Comparison of ENCODE assay signal across 26 cellular contexts in the genomic region with DNA sequence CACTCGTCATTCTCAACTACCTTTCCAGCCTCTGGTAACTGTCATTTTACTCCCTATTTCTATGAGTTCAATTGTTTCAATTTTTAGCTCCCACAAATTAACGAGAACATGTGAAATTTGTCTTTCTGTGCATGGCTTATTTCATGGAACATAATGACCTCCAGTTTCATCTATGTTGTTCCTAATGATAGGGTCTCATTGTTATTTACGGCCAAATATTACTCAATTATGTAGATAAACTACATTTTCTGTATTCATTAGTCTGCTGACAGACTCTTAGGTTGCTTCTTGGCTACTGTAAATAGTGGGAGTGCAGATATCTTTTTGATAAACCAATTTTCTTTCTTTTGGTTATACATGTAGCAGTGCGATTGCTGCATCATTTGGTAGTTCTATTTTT.
"Had no signal": no experiment of that assay in that cellular context is flagged by ENCODE, and none has a peak within 500 bp of the region (broad histone marks: within the 10 kb centered on the region; RNA-seq: fewer than 3 reads in every experiment).

No MANE protein-coding gene starts in this region.

- H3K27ac ChIP-seq: stomach, suprapubic skin, testis, thoracic aorta, thyroid gland, tibial artery, tibial nerve, transverse colon, upper lobe of left lung, upper lobe of right lung, uterus, vagina had no signal

- H3K27me3 ChIP-seq: stomach, suprapubic skin, testis, thyroid gland, tibial artery, tibial nerve, transverse colon, upper lobe of left lung, upper lobe of right lung, uterus, vagina had no signal

- DNase-seq: stimulated activated CD4-positive, alpha-beta T cell treated with anti-CD3 and anti-CD28 coated beads, Interleukin-2, amount 100 ng/mL, for 48 hours; stimulated activated CD4-positive, alpha-beta T cell treated with anti-CD3 and anti-CD28 coated beads, Interleukin-4, amount 100 ng/mL, for 1 hour; stimulated activated CD4-positive, alpha-beta T cell treated with anti-CD3 and anti-CD28 coated beads, Interleukin-4, amount 100 ng/mL, for 24 hours; stimulated activated CD4-positive, alpha-beta T cell treated with anti-CD3 and anti-CD28 coated beads, Interleukin-4, amount 100 ng/mL, for 4 hours; stimulated activated CD8-positive, alpha-beta memory T cell treated with anti-CD3 and anti-CD28 coated beads, Interleukin-4, amount 100 ng/mL, for 48 hours; stimulated activated naive B cell treated with anti-CD40 and anti-IgM and Interleukin-4, amounts not matched to agents 10 μg/mL and 1 μg/mL and 100 μg/mL, for 72 hours; stimulated activated naive CD4-positive, alpha-beta T cell; stimulated activated naive CD4-positive, alpha-beta T cell treated with Interleukin-2 at 50 U/mL for 16 hours; stimulated activated naive CD8-positive, alpha-beta T cell treated with anti-CD3 and anti-CD28 coated beads, Interleukin-15, amount 100 ng/mL, for 72 hours; stimulated activated naive CD8-positive, alpha-beta T cell treated with anti-CD3 and anti-CD28 coated beads, Interleukin-15, Interleukin-2, amounts not matched to agents 100 U/mL and 50 U/mL, for 24 hours; stomach; substantia nigra; testis; thyroid gland; tibial artery; transverse colon; trophoblast cell; upper lobe of left lung; upper lobe of right lung; uterus had no signal

- ATAC-seq: stimulated activated effector memory CD8-positive, alpha-beta T cell treated with anti-CD3 and anti-CD28 coated beads, Interleukin-12 subunit alpha, Interleukin-12 subunit beta, amount 100 ng/mL, for 72 hours; stimulated activated memory B cell treated with anti-CD40 and anti-IgM and Interleukin-4, amounts not matched to agents 10 μg/mL and 1 μg/mL and 100 μg/mL, for 72 hours; stimulated activated naive B cell treated with anti-CD40 and anti-IgM and Interleukin-4, amounts not matched to agents 10 μg/mL and 1 μg/mL and 100 μg/mL, for 72 hours; stimulated activated naive CD8-positive, alpha-beta T cell treated with anti-CD3 and anti-CD28 coated beads, Interleukin-15, amount 100 ng/mL, for 72 hours; stimulated activated naive CD8-positive, alpha-beta T cell treated with anti-CD3 and anti-CD28 coated beads, Interleukin-15, Interleukin-2, amounts not matched to agents 100 U/mL and 50 U/mL, for 24 hours; upper lobe of right lung had no signal

- H3K36me3 ChIP-seq: stomach, suprapubic skin, thoracic aorta, thyroid gland, tibial artery, tibial nerve, transverse colon, upper lobe of left lung, upper lobe of right lung, uterus, vagina had no signal

- H3K4me1 ChIP-seq: stomach, suprapubic skin, testis, thyroid gland, tibial artery, tibial nerve, transverse colon, upper lobe of left lung, upper lobe of right lung, uterus, vagina had no signal

- H3K9me3 ChIP-seq: testis, thoracic aorta, thyroid gland, tibial artery, transverse colon, upper lobe of left lung, upper lobe of right lung, uterus, vagina had no signal

- H3K4me3 ChIP-seq: stomach, suprapubic skin, testis, thoracic aorta, thyroid gland, tibial artery, tibial nerve, transverse colon, upper lobe of left lung, upper lobe of right lung, uterus, vagina had no signal
